ENCODE assay signal across 1 cellular context in the genomic region with DNA sequence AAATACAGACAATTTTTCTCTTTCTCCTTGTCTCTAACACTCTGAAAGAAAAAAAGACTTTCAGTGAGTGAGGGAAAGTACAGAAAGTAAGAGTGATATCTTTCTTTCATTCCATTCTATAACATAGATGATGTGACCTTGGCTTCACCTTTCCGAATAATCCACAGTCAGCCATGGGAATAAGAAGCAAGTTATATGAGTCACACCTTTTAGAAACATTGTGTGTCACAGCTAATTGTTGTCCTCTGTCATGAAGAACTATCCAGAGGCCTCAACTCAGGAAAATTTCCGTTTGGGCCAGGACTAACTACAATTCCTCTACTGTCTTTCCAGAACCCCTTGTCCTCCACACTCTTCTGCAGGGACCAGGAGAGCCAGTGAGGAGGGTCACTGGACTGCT.
TF ChIP-seq lines count a peak whose summit lies in the region.

No MANE protein-coding gene starts in this region.

TF ChIP-seq in H1, 55 proteins besides CTCF, POLR2A, EP300 and RAD21:
- TF ChIP-seq YY1 (IDR thresholded peaks at IDR 0.05; ENCODE audit: low read depth, low read length) (no peak), SAP30 (IDR thresholded peaks at IDR 0.05; ENCODE audit: insufficient read depth, insufficient replicate concordance, low read length) (no peak), RNF2 (IDR thresholded peaks at IDR 0.05; ENCODE audit: borderline replicate concordance, low read depth, low read length, missing control alignments, poor library complexity, severe bottlenecking) (no peak), SIX5 (IDR thresholded peaks at IDR 0.05; ENCODE audit: low read depth, low read length) (no peak), SRF (IDR thresholded peaks at IDR 0.05; ENCODE audit: low read depth, low read length) (no peak), TAF7 (optimal IDR thresholded peaks at IDR 0.05; ENCODE audit: borderline replicate concordance, low read depth, low read length) (no peak), POLR2AphosphoS5 (IDR thresholded peaks at IDR 0.05; ENCODE audit: low read depth, low read length) (no peak), BACH1 (IDR thresholded peaks at IDR 0.05; ENCODE audit: low read length) (no peak), TCF12 (IDR thresholded peaks at IDR 0.05; ENCODE audit: low read depth, low read length) (no peak), TAF1 (IDR thresholded peaks at IDR 0.05; ENCODE audit: low read depth, low read length) (no peak), CBX5 (IDR thresholded peaks at IDR 0.05; ENCODE audit: low read depth, low read length) (no peak), SIRT6 (IDR thresholded peaks at IDR 0.05; ENCODE audit: low read length) (no peak), SUZ12 (IDR thresholded peaks at IDR 0.05; ENCODE audit: low read length) (no peak), ZNF274 (IDR thresholded peaks at IDR 0.05; ENCODE audit: borderline replicate concordance, extremely low read depth, low read length) (no peak), GTF2F1 (IDR thresholded peaks at IDR 0.05; ENCODE audit: borderline replicate concordance, low read depth, low read length) (no peak), KDM4A (IDR thresholded peaks at IDR 0.05; ENCODE audit: low read depth, low read length, severe bottlenecking) (no peak), TBP (IDR thresholded peaks at IDR 0.05; ENCODE audit: low read depth, low read length) (no peak)
- TF ChIP-seq, protein P1, sequence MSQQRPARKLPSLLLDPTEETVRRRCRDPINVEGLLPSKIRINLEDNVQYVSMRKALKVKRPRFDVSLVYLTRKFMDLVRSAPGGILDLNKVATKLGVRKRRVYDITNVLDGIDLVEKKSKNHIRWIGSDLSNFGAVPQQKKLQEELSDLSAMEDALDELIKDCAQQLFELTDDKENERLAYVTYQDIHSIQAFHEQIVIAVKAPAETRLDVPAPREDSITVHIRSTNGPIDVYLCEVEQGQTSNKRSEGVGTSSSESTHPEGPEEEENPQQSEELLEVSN (IDR thresholded peaks at IDR 0.05): no peak
- TF ChIP-seq, protein P2, sequence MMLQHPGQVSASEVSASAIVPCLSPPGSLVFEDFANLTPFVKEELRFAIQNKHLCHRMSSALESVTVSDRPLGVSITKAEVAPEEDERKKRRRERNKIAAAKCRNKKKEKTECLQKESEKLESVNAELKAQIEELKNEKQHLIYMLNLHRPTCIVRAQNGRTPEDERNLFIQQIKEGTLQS (IDR thresholded peaks at IDR 0.05; ENCODE audit: insufficient read depth, low read depth, low read length): no peak
TF ChIP-seq in H1: peak in this region for 0.
